Comparison of ENCODE assay signal across 9 cellular contexts in the genomic region with DNA sequence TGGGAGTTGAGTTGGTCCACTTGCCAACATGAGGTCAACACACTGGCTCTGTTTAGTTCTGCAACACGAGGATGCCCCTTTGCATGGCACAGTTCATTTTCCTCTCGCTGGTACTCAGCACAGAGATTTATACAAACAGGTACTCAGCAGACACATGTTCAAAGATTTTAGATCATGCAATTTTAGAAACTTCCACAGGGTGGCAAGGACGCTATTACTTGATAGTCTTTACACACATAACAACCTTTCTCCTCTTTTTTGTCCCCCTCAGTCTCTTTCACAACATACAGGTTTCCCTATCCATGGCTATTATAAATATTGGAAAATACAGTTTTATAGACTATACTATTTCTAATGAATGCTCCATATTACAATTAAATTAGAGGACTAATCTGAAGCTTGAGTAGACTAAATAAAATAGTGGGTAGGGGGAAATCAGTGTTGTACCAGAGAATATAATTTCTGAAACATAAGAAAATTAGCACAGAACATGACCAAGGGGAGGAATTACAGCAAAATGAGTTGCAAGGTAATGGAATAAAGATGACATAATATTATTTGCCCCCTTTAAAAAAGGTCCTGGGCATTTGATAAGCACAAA.
A peak's percentile ranks its signal among the peaks of the same experiment; 100 is the strongest.
DNase-seq lines count a peak whose midpoint lies in the region; ATAC-seq, FAIRE-seq and TF ChIP-seq lines count a peak whose summit lies in the region.
"Had no signal": no experiment of that assay in that cellular context is flagged by ENCODE, and none has a peak within 500 bp of the region (broad histone marks: within the 10 kb centered on the region; RNA-seq: fewer than 3 reads in every experiment).

No MANE protein-coding gene starts in this region.

- no peak for FAIRE-seq in HepG2 (lab: Jason Lieb, UNC)

- POLR2A ChIA-PET in HepG2 (lab: Yijun Ruan, JAX): no interaction called here

- no peaks in the 10 kb centered on the region for H3K4me1 ChIP-seq in HepG2 (ENCODE audit: insufficient read depth, low read length)

- no TSS peak for BruUV-seq in HepG2 (replicated peaks; lab: Mats Ljungman, UMichigan)

- TF ChIP-seq EP300 in HepG2 (IDR thresholded peaks at IDR 0.05; ENCODE audit: low read depth in 2 of 2, low read length in 2 of 2) (no peak), HepG2 (CRISPR knock-in tag; IDR thresholded peaks at IDR 0.05; ENCODE audit: borderline replicate concordance) (no peak)

- no peaks in the 10 kb centered on the region for H3K27me3 ChIP-seq in WERI-Rb-1 (ENCODE audit: insufficient read depth, low read depth, severe bottlenecking)
- no peaks in the 10 kb centered on the region for H3K27me3 ChIP-seq in HepG2 (ENCODE audit: control insufficient read depth in 1 of 2, insufficient read depth in 2 of 2, low read length in 2 of 2)

- H3K79me2 ChIP-seq in HepG2 (ENCODE audit: insufficient read depth, low read length): no peaks in the 10 kb centered on the region

- H3K4me2 ChIP-seq in HepG2 (ENCODE audit: low read depth, low read length): no peak overlapping the region

- no peaks in the 10 kb centered on the region for H3K9me3 ChIP-seq in WERI-Rb-1 (ENCODE audit: severe bottlenecking)
- 0 out of 2 replicates have a peak, but pooled peaks cover 5% of the 10 kb centered on the region for H3K9me3 ChIP-seq in HepG2 (ENCODE audit: low read length)

- WGBS in HepG2 (ENCODE audit: low lambda C conversion rate): 3% methylated on average over 3 of the region's 3 CpGs

- CTCF ChIA-PET in HepG2 (lab: Yijun Ruan, JAX; ENCODE audit: low intra/inter-chr PET ratio, low total read pairs): no interaction called here

- no peak for TF ChIP-seq RAD21 in HepG2 (CRISPR knock-in tag; IDR thresholded peaks at IDR 0.05)

- DNase-seq in DMS79 (lab: John Stamatoyannopoulos, UW) (peak; percentile 14), NCI-H128 (lab: John Stamatoyannopoulos, UW; ENCODE audit: unreplicated experiment) (peak; percentile 14), WERI-Rb-1 (no peak), HepG2 (ENCODE audit: low spot score) (peak; percentile 16), putamen (ENCODE audit: low spot score) (no peak)
- no peak for DNase-seq in stimulated activated CD4-positive, alpha-beta T cell treated with anti-CD3 and anti-CD28 coated beads, Interleukin-4, amount 100 ng/mL, for 24 hours
- DNase-seq: activated naive CD8-positive, alpha-beta T cell treated with anti-CD3 and anti-CD28 coated beads for 36 hours had no signal

- ATAC-seq in HepG2: peak; percentile 82
- no peak for ATAC-seq in HG02884 (IDR thresholded peaks at IDR 0.05; ENCODE audit: unreplicated experiment)
- no peak for ATAC-seq in esophagus mucosa

- H3K27ac ChIP-seq in WERI-Rb-1 (no peak overlapping the region), HepG2 (ENCODE audit: extremely low read length, insufficient read depth, low read length) (no peak overlapping the region)

- H4K20me1 ChIP-seq in HepG2 (ENCODE audit: insufficient read depth, low read length): no peaks in the 10 kb centered on the region

- peak; percentile 30; the same call in 1 of the 2 replicates for TF ChIP-seq CTCF in WERI-Rb-1 (IDR thresholded peaks at IDR 0.05; ENCODE audit: low read depth, low read length)
- TF ChIP-seq CTCF in HepG2 (CRISPR knock-in tag; IDR thresholded peaks at IDR 0.05): no peak

- in situ Hi-C loops in HepG2 (cut with HindIII; ENCODE audit: extremely low pct_ligation_motif_present, low pct_unique_long_range_greater_than_20kb): no loop called here

- no peak overlapping the region for H2AFZ ChIP-seq in HepG2 (ENCODE audit: low read length)

- H3K36me3 ChIP-seq in WERI-Rb-1 (no peaks in the 10 kb centered on the region), HepG2 (replicated peaks in 1 of 2; ENCODE audit: control insufficient read depth in 1 of 2, insufficient read depth in 2 of 2, low read length in 2 of 2) (no peaks in the 10 kb centered on the region)

- no peak for TF ChIP-seq POLR2A in HepG2 (IDR thresholded peaks at IDR 0.05; ENCODE audit: insufficient read depth in 1 of 2, low read depth in 2 of 2, low read length in 2 of 2)

- no peak overlapping the region for H3K9ac ChIP-seq in HepG2 (ENCODE audit: insufficient read depth, low read depth, low read length)

- intact Hi-C loops in HepG2 (cut with micrococcal nuclease; ENCODE audit: unreplicated experiment): no loop called here

- no peak overlapping the region for H3K4me3 ChIP-seq in WERI-Rb-1 (ENCODE audit: low read depth, low read length)
- no peak overlapping the region for H3K4me3 ChIP-seq in HepG2 (replicated peaks in 1 of 3; ENCODE audit: insufficient read depth in 1 of 3, low read depth in 2 of 3, low read length in 3 of 3)

TF ChIP-seq in HepG2, 621 proteins besides CTCF, POLR2A, EP300 and RAD21:
- TF ChIP-seq ZMAT5 (CRISPR knock-in tag; IDR thresholded peaks at IDR 0.05; ENCODE audit: borderline replicate concordance, low read depth) (no peak), SMC3 (IDR thresholded peaks at IDR 0.05; ENCODE audit: low read length) (peak; percentile 4; the same call in 1 of the 2 replicates), STAG1 (CRISPR knock-in tag; IDR thresholded peaks at IDR 0.05) (peak; percentile 39), KLF11 (CRISPR knock-in tag; IDR thresholded peaks at IDR 0.05) (no peak)

Comparison
In these comparisons a context has a peak if more than half of its experiments do, and no peak if none do; other contexts are left out.
1. DNase-seq: peak in DMS79 (single experiment), NCI-H128 (single experiment) and HepG2 (single experiment); none in WERI-Rb-1 (single experiment), putamen (single experiment) and stimulated activated CD4-positive, alpha-beta T cell treated with anti-CD3 and anti-CD28 coated beads, Interleukin-4, amount 100 ng/mL, for 24 hours (single experiment).